26 cellular contexts compared by ENCODE assay signal in the genomic region with DNA sequence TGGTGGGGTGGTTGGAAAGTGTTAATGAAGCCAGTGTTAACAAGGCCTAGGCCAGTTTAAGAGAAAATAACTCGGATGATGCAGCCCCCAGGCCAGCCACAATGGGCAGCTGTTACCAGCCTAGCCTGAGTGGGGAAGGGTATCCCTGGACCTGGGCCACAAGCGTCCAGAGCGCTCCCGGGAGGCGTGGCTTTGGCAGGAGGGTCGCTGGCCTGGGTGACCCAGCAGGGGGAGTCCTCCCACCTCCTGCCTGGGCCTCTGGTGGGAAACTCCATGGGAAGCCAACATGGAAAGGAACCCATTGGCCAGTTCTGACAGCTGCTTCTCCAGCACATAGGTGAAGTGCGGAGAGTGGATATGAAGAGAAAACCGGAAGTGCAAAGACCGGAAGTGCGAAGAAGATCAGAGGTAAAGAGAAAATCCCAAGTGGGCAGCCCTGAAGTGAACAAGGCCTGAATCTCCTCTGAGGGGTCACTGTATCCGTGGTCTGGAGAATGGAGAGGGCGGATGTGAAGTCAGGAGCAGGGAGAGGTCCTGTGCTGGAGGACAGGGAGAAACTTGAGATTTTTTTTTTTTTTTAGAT.
"Had no signal": no experiment of that assay in that cellular context is flagged by ENCODE, and none has a peak within 500 bp of the region (broad histone marks: within the 10 kb centered on the region; RNA-seq: fewer than 3 reads in every experiment).

No MANE protein-coding gene starts in this region.

- H3K27ac ChIP-seq: adrenal gland, ascending aorta, cardiac muscle cell, colonic mucosa, right atrium auricular region, transverse colon, uterus had no signal

- H3K27ac Mint-ChIP-seq: activated CD4-positive, alpha-beta T cell treated with anti-CD3 and anti-CD28 coated beads for 36 hours; activated naive CD8-positive, alpha-beta T cell treated with anti-CD3 and anti-CD28 coated beads for 36 hours; immature natural killer cell; neural progenitor cell; stimulated activated naive B cell treated with anti-CD40 and anti-IgM and Interleukin-4, amounts not matched to agents 10 μg/mL and 1 μg/mL and 100 μg/mL, for 72 hours; T-helper 17 cell had no signal

- H3K4me1 ChIP-seq: adrenal gland, ascending aorta, colonic mucosa, right atrium auricular region, transverse colon, uterus had no signal

- H3K36me3 Mint-ChIP-seq: activated naive CD8-positive, alpha-beta T cell treated with anti-CD3 and anti-CD28 coated beads for 36 hours; immature natural killer cell; stimulated activated naive B cell treated with anti-CD40 and anti-IgM and Interleukin-4, amounts not matched to agents 10 μg/mL and 1 μg/mL and 100 μg/mL, for 72 hours had no signal

- DNase-seq: activated CD4-positive, alpha-beta T cell treated with anti-CD3 and anti-CD28 coated beads for 36 hours; activated CD4-positive, CD25-positive, alpha-beta regulatory T cell; activated effector memory CD4-positive, alpha-beta T cell treated with Interleukin-2 at 50 U/mL for 16 hours; activated naive CD4-positive, alpha-beta T cell treated with Interleukin-2 at 50 U/mL for 16 hours; activated naive CD8-positive, alpha-beta T cell treated with anti-CD3 and anti-CD28 coated beads for 36 hours; activated T-cell treated with anti-CD3 and anti-CD28 coated beads for 4 hours; adrenal gland; cerebellar nuclear complex; colonic mucosa; effector CD8-positive, alpha-beta T cell; immature natural killer cell; kidney; left colon; naive thymus-derived CD8-positive, alpha-beta T cell; stimulated activated CD4-positive, alpha-beta T cell treated with anti-CD3 and anti-CD28 coated beads, Interleukin-2, amount 100 ng/mL, for 24 hours; stimulated activated naive B cell treated with anti-CD40 and anti-IgM and Interleukin-4, amounts not matched to agents 10 μg/mL and 1 μg/mL and 100 μg/mL, for 72 hours; T-helper 17 cell; T1000; transverse colon; uterus had no signal

- H3K4me3 Mint-ChIP-seq: activated CD4-positive, alpha-beta T cell treated with anti-CD3 and anti-CD28 coated beads for 36 hours; activated naive CD8-positive, alpha-beta T cell treated with anti-CD3 and anti-CD28 coated beads for 36 hours; brain; immature natural killer cell; naive thymus-derived CD8-positive, alpha-beta T cell; neural progenitor cell; stimulated activated naive B cell treated with anti-CD40 and anti-IgM and Interleukin-4, amounts not matched to agents 10 μg/mL and 1 μg/mL and 100 μg/mL, for 72 hours; T-helper 17 cell had no signal

- H3K4me1 Mint-ChIP-seq: activated CD4-positive, alpha-beta T cell treated with anti-CD3 and anti-CD28 coated beads for 36 hours; activated naive CD8-positive, alpha-beta T cell treated with anti-CD3 and anti-CD28 coated beads for 36 hours; immature natural killer cell; naive thymus-derived CD8-positive, alpha-beta T cell; stimulated activated naive B cell treated with anti-CD40 and anti-IgM and Interleukin-4, amounts not matched to agents 10 μg/mL and 1 μg/mL and 100 μg/mL, for 72 hours; T-helper 17 cell had no signal

- H3K4me2 ChIP-seq: smooth muscle cell had no signal

- H3K9ac ChIP-seq: neural progenitor cell had no signal

- ATAC-seq: activated CD4-positive, alpha-beta T cell treated with anti-CD3 and anti-CD28 coated beads for 36 hours; left colon; naive thymus-derived CD8-positive, alpha-beta T cell; stimulated activated naive B cell treated with anti-CD40 and anti-IgM and Interleukin-4, amounts not matched to agents 10 μg/mL and 1 μg/mL and 100 μg/mL, for 72 hours; T-helper 17 cell had no signal

- H2AFZ ChIP-seq: neural progenitor cell had no signal

- H3K27me3 Mint-ChIP-seq: stimulated activated naive B cell treated with anti-CD40 and anti-IgM and Interleukin-4, amounts not matched to agents 10 μg/mL and 1 μg/mL and 100 μg/mL, for 72 hours; T-helper 17 cell had no signal

- H3K27me3 ChIP-seq: adrenal gland, ascending aorta, cardiac muscle cell, colonic mucosa, neural progenitor cell, right atrium auricular region, transverse colon, uterus had no signal

- H3K36me3 ChIP-seq: adrenal gland, ascending aorta, cardiac muscle cell, colonic mucosa, right atrium auricular region, transverse colon, uterus had no signal

- H3K9me3 ChIP-seq: colonic mucosa, uterus had no signal

- H3K4me3 ChIP-seq: adrenal gland, ascending aorta, cardiac muscle cell, colonic mucosa, neural progenitor cell, right atrium auricular region, smooth muscle cell, transverse colon, uterus had no signal
